Comparison of ENCODE assay signal across 29 cellular contexts in genomic region chr4:151260526-151260925, GRCh38. TPM values are rescaled to one million over a fixed set of nuclear protein-coding genes. Genes with fewer than 3 reads are reported as not detected.
DNase-seq lines count a peak whose midpoint lies in the region; ATAC-seq, FAIRE-seq and TF ChIP-seq lines count a peak whose summit lies in the region.
"Had no signal": no experiment of that assay in that cellular context is flagged by ENCODE, and none has a peak within 500 bp of the region (broad histone marks: within the 10 kb centered on the region; RNA-seq: fewer than 3 reads in every experiment).

No MANE protein-coding gene starts in this region.

- ATAC-seq in Panc1, result no peak
- no peak for ATAC-seq in upper lobe of right lung
- no peak for ATAC-seq in HG03025 (IDR thresholded peaks at IDR 0.05; ENCODE audit: low FRiP score, unreplicated experiment)
- no peak for ATAC-seq in T-helper 17 cell
- ATAC-seq: activated CD8-positive, alpha-beta memory T cell treated with anti-CD3 and anti-CD28 coated beads, Interleukin-2, amount 10 ng/mL, durations not matched to agents 7 days and 5 days; GM12878; heart right ventricle; right cardiac atrium had no signal

- WGBS in GM23248 (ENCODE audit: low coverage in 1 of 2, low lambda C conversion rate in 2 of 2, missing lambda C conversion rate in 2 of 2), 2 experiments, result 79 to 89% methylated on average over 2 of the region's 2 CpGs

- peaks cover 2% of the 10 kb centered on the region for H3K36me3 Mint-ChIP-seq in T-helper 17 cell (ENCODE audit: low read depth)
- H3K36me3 Mint-ChIP-seq: activated CD8-positive, alpha-beta memory T cell treated with anti-CD3 and anti-CD28 coated beads, Interleukin-2, amount 10 ng/mL, durations not matched to agents 7 days and 5 days had no signal

- intact Hi-C loops in Panc1 (cut with micrococcal nuclease; ENCODE audit: unreplicated experiment) (no loop called here), upper lobe of right lung (cut with DNase I) (no loop called here)

- H2AFZ ChIP-seq in GM23248, result no peak overlapping the region

- no peak overlapping the region for H3K4me2 ChIP-seq in GM23248 (ENCODE audit: unreplicated experiment)

- H3K4me1 ChIP-seq in GM23248 (ENCODE audit: insufficient read depth) (no peaks in the 10 kb centered on the region), Panc1 (ENCODE audit: control insufficient read depth, insufficient read depth, low read length) (no peaks in the 10 kb centered on the region), upper lobe of right lung (no peaks in the 10 kb centered on the region)
- H3K4me1 ChIP-seq: adrenal gland had no signal

- TSS peak; percentile 62 for BruUV-seq in Panc1 (replicated peaks; lab: Mats Ljungman, UMichigan)

- DNase-seq in GM23248 (peak; percentile 54), Panc1 (ENCODE audit: low read depth, low spot score) (no peak), bronchial epithelial cell (ENCODE audit: low read depth) (peak; percentile 50), urothelium cell line (ENCODE audit: low spot score) (peak; percentile 29), upper lobe of right lung (no peak), T-helper 17 cell (no peak)
- DNase-seq: activated CD8-positive, alpha-beta memory T cell treated with anti-CD3 and anti-CD28 coated beads, Interleukin-2, amount 10 ng/mL, durations not matched to agents 7 days and 5 days; activated T-cell treated with anti-CD3 and anti-CD28 coated beads, Interleukin-2, amount 50 U/mL, for 48 hours; adrenal gland; DND-41; effector CD8-positive, alpha-beta T cell; erythroblast; heart right ventricle; IMR-90; NCI-H1105; NCI-H187 treated with DMSO at 0.1 percent for 48 hours; NCI-H526 treated with DMSO at 0.1 percent for 48 hours; right cardiac atrium; stimulated activated CD4-positive, alpha-beta T cell treated with anti-CD3 and anti-CD28 coated beads, Interleukin-2, amount 100 ng/mL, for 48 hours; trophoblast cell; WERI-Rb-1 had no signal

- H4K20me1 ChIP-seq in GM23248 (ENCODE audit: insufficient read depth), result no peaks in the 10 kb centered on the region

- TF ChIP-seq CTCF in Panc1 (IDR thresholded peaks at IDR 0.05) (no peak), bronchial epithelial cell (IDR thresholded peaks at IDR 0.05; ENCODE audit: insufficient read depth, low read length, severe bottlenecking) (no peak), upper lobe of right lung (IDR thresholded peaks at IDR 0.05) (no peak)

- H3K27ac ChIP-seq in GM23248 (no peak overlapping the region), Panc1 (ENCODE audit: low read length) (no peak overlapping the region), upper lobe of right lung (no peak overlapping the region)
- H3K27ac ChIP-seq: adrenal gland, heart right ventricle, SK-N-MC, WERI-Rb-1 had no signal

- H3K9me2 ChIP-seq in GM23248 (ENCODE audit: insufficient read depth), result no peaks in the 10 kb centered on the region

- FAIRE-seq in bronchial epithelial cell (lab: Jason Lieb, UNC) (no peak), urothelium cell line (lab: Jason Lieb, UNC) (no peak)
- FAIRE-seq: colon, GM12878 had no signal

- peaks cover 18% of the 10 kb centered on the region for H3K27me3 Mint-ChIP-seq in T-helper 17 cell

- CTCF ChIA-PET in Panc1 (lab: Charles Lee), result no interaction called here

- no peak overlapping the region for H3K4me3 Mint-ChIP-seq in T-helper 17 cell
- H3K4me3 Mint-ChIP-seq: activated CD8-positive, alpha-beta memory T cell treated with anti-CD3 and anti-CD28 coated beads, Interleukin-2, amount 10 ng/mL, durations not matched to agents 7 days and 5 days; neural crest cell; T-helper 2 cell treated with Interferon-gamma antibody and Interleukin-4, amounts not matched to agents 5 μg/mL and 100 μg/mL, for 36 hours had no signal

- H3K27ac Mint-ChIP-seq in T-helper 17 cell, result no peak overlapping the region
- H3K27ac Mint-ChIP-seq: activated CD8-positive, alpha-beta memory T cell treated with anti-CD3 and anti-CD28 coated beads, Interleukin-2, amount 10 ng/mL, durations not matched to agents 7 days and 5 days; T-helper 2 cell treated with Interferon-gamma antibody and Interleukin-4, amounts not matched to agents 5 μg/mL and 100 μg/mL, for 36 hours had no signal

- no peaks in the 10 kb centered on the region for H3F3A ChIP-seq in GM23248 (ENCODE audit: insufficient read depth)

- no peaks in the 10 kb centered on the region for H3K79me2 ChIP-seq in GM23248 (ENCODE audit: insufficient read depth)

- H3K9me3 ChIP-seq in GM23248 (ENCODE audit: low read depth) (no peaks in the 10 kb centered on the region), Panc1 (ENCODE audit: control insufficient read depth, insufficient read depth, low read depth, low read length) (no peaks in the 10 kb centered on the region), upper lobe of right lung (no peaks in the 10 kb centered on the region), T-helper 17 cell (ENCODE audit: control insufficient read depth, low read length, poor library complexity, severe bottlenecking) (no peaks in the 10 kb centered on the region)
- H3K9me3 ChIP-seq: adrenal gland had no signal

- H3K4me3 ChIP-seq in GM23248 (no peak overlapping the region), Panc1 (ENCODE audit: low read depth in 2 of 2, low read length in 2 of 2) (no peak overlapping the region), bronchial epithelial cell (ENCODE audit: low read depth, low read length) (no peak overlapping the region), upper lobe of right lung (no peak overlapping the region)
- H3K4me3 ChIP-seq: adrenal gland, GM12878, heart right ventricle, SK-N-MC had no signal

- H3K36me3 ChIP-seq in GM23248 (ENCODE audit: low read depth), result no peaks in the 10 kb centered on the region
- H3K36me3 ChIP-seq in Panc1 (ENCODE audit: control insufficient read depth, insufficient read depth, low read length), result no peaks in the 10 kb centered on the region
- no peaks in the 10 kb centered on the region for H3K36me3 ChIP-seq in bronchial epithelial cell (ENCODE audit: control insufficient read depth, insufficient read depth, low read length)
- H3K36me3 ChIP-seq in upper lobe of right lung, result no peaks in the 10 kb centered on the region
- H3K36me3 ChIP-seq: adrenal gland, heart right ventricle had no signal

- POLR2A ChIA-PET in Panc1 (lab: Charles Lee), result no interaction called here

- in situ Hi-C loops in GM23248 (cut with MboI) (no loop called here), Panc1 (cut with HindIII; ENCODE audit: low pct_unique_long_range_greater_than_20kb, low sequenced_read_pairs) (no loop called here)

- H3K9ac ChIP-seq in GM23248, result no peak overlapping the region

- no peaks in the 10 kb centered on the region for H3K4me1 Mint-ChIP-seq in T-helper 17 cell
- H3K4me1 Mint-ChIP-seq: activated CD8-positive, alpha-beta memory T cell treated with anti-CD3 and anti-CD28 coated beads, Interleukin-2, amount 10 ng/mL, durations not matched to agents 7 days and 5 days; neural crest cell had no signal

- H3K27me3 ChIP-seq in GM23248 (replicated peaks; ENCODE audit: insufficient read depth) (no peaks in the 10 kb centered on the region), Panc1 (ENCODE audit: control insufficient read depth, insufficient read depth, low read length) (no peaks in the 10 kb centered on the region), bronchial epithelial cell (ENCODE audit: control insufficient read depth, insufficient read depth, low read length) (no peaks in the 10 kb centered on the region), upper lobe of right lung (no peaks in the 10 kb centered on the region)
- H3K27me3 ChIP-seq: adrenal gland, heart right ventricle had no signal

RNA-seq across cellular contexts. Expression of gene PRSS48, which starts 16.4 kb away (rescaled TPM):
- not detected in 2 replicates for total RNA-seq in GM23248 (2014; rRNA removed; shearing (Covaris generic))
- polyA plus RNA-seq in GM23248 (2016; fragmentation: Nextera tagmentation; extraction: Ambion mirVana), result not detected in 2 replicates
- total RNA-seq in Panc1 (2021; ENCODE audit: unreplicated experiment) (not detected), bronchial epithelial cell (not detected in 2 replicates), upper lobe of right lung (not detected), T-helper 17 cell (not detected)
- polyA plus RNA-seq in Panc1 (2012; ENCODE audit: insufficient read length), result not detected
- total RNA-seq: activated CD8-positive, alpha-beta memory T cell treated with anti-CD3 and anti-CD28 coated beads, Interleukin-2, amount 10 ng/mL, durations not matched to agents 7 days and 5 days; adrenal gland; fibroblast of villous mesenchyme; GM12878; heart right ventricle; IMR-90; neural crest cell; right cardiac atrium; subcutaneous adipose tissue had no signal
- polyA plus RNA-seq: adrenal gland, GM12878, heart right ventricle, IMR-90, right cardiac atrium had no signal

Comparison
In these comparisons a context has a peak if more than half of its experiments do, and no peak if none do; other contexts are left out.
1. DNase-seq: peak in GM23248 (single experiment), bronchial epithelial cell (single experiment) and urothelium cell line (single experiment); none in Panc1 (single experiment), upper lobe of right lung (single experiment) and T-helper 17 cell (0 of 3).